1 cellular context compared by ENCODE assay signal in genomic region chr16:57091200-57091989, GRCh38.
TF ChIP-seq lines count a peak whose summit lies in the region.

No MANE protein-coding gene starts in this region.

TF ChIP-seq in HepG2, 621 proteins besides CTCF, POLR2A, EP300 and RAD21 (continued from another document and continues in another):
- TF ChIP-seq BCL3 (CRISPR knock-in tag; IDR thresholded peaks at IDR 0.05) (0 out of 2 replicates have a peak, but pooled peaks have one; percentile 12), ZFP36L2 (CRISPR knock-in tag; IDR thresholded peaks at IDR 0.05) (no peak), RXRA (CRISPR knock-in tag; IDR thresholded peaks at IDR 0.05) (peak; percentile 53; the same call in 1 of the 2 replicates), ZNF720 (CRISPR knock-in tag; IDR thresholded peaks at IDR 0.05) (peak; percentile 33; the same call in 1 of the 2 replicates), PITX1 (CRISPR knock-in tag; IDR thresholded peaks at IDR 0.05) (peak; percentile 16; the same call in 1 of the 2 replicates), ZUFSP (CRISPR knock-in tag; IDR thresholded peaks at IDR 0.05; ENCODE audit: borderline replicate concordance) (no peak), SNAI1 (CRISPR knock-in tag; IDR thresholded peaks at IDR 0.05; ENCODE audit: borderline replicate concordance) (0 out of 2 replicates have a peak, but pooled peaks have one; percentile 54), PHF21A (CRISPR knock-in tag; IDR thresholded peaks at IDR 0.05) (peak; percentile 51; the same call in 1 of the 2 replicates), SP5 (CRISPR knock-in tag; IDR thresholded peaks at IDR 0.05; ENCODE audit: borderline replicate concordance, low read depth) (peak; percentile 58; the same call in 1 of the 2 replicates), NRL (CRISPR knock-in tag; IDR thresholded peaks at IDR 0.05; ENCODE audit: borderline replicate concordance) (0 out of 2 replicates have a peak, but pooled peaks have one; percentile 18), SRSF1 (optimal IDR thresholded peaks at IDR 0.05; ENCODE audit: low read depth, low read length) (peak; percentile 41), ZFP91 (CRISPR knock-in tag; IDR thresholded peaks at IDR 0.05; ENCODE audit: borderline replicate concordance) (peak; percentile 33; the same call in 1 of the 2 replicates), FOXP4 (CRISPR knock-in tag; IDR thresholded peaks at IDR 0.05) (no peak), DRAP1 (CRISPR knock-in tag; IDR thresholded peaks at IDR 0.05) (0 out of 2 replicates have a peak, but pooled peaks have one; percentile 27), TERF1 (CRISPR knock-in tag; IDR thresholded peaks at IDR 0.05) (no peak), FUBP1 (CRISPR knock-in tag; IDR thresholded peaks at IDR 0.05; ENCODE audit: borderline replicate concordance) (0 out of 2 replicates have a peak, but pooled peaks have one; percentile 79), PHF8 (CRISPR knock-in tag; IDR thresholded peaks at IDR 0.05) (0 out of 2 replicates have a peak, but pooled peaks have one; percentile 3), HNF4G (IDR thresholded peaks at IDR 0.05; ENCODE audit: borderline replicate concordance, low read depth, low read length) (no peak), HNF4G (CRISPR knock-in tag; IDR thresholded peaks at IDR 0.05; ENCODE audit: borderline replicate concordance, low read depth) (no peak), HNRNPL (IDR thresholded peaks at IDR 0.05; ENCODE audit: low read depth, low read length) (0 out of 2 replicates have a peak, but pooled peaks have one; percentile 60), ZNF547 (CRISPR knock-in tag; IDR thresholded peaks at IDR 0.05) (peak; percentile 54; the same call in 1 of the 2 replicates), ZNF138 (CRISPR knock-in tag; IDR thresholded peaks at IDR 0.05; ENCODE audit: low read depth) (no peak), ZNF18 (CRISPR knock-in tag; IDR thresholded peaks at IDR 0.05; ENCODE audit: insufficient replicate concordance) (peak; percentile 39), ZFAT (CRISPR knock-in tag; conservative IDR thresholded peaks at IDR 0.05) (no peak), ZFP36 (IDR thresholded peaks at IDR 0.05; ENCODE audit: borderline replicate concordance, low read depth, low read length, partially characterized antibody) (peak; percentile 74), ZNF772 (CRISPR knock-in tag; IDR thresholded peaks at IDR 0.05) (peak; percentile 36; the same call in 1 of the 2 replicates), ZMYM3 (CRISPR knock-in tag; IDR thresholded peaks at IDR 0.05) (peak; percentile 91), HNF1A (IDR thresholded peaks at IDR 0.05; ENCODE audit: low read depth) (peak; percentile 42; the same call in 1 of the 2 replicates), HNF1A (CRISPR knock-in tag; IDR thresholded peaks at IDR 0.05; ENCODE audit: borderline replicate concordance) (no peak), ETV5 (CRISPR knock-in tag; IDR thresholded peaks at IDR 0.05; ENCODE audit: borderline replicate concordance) (0 out of 2 replicates have a peak, but pooled peaks have one; percentile 16), ZNF235 (CRISPR knock-in tag; IDR thresholded peaks at IDR 0.05; ENCODE audit: borderline replicate concordance) (0 out of 2 replicates have a peak, but pooled peaks have one; percentile 31), REST (IDR thresholded peaks at IDR 0.05; ENCODE audit: borderline replicate concordance in 1 of 2, low read depth in 1 of 2, low read length in 2 of 2) (no peak), MTA1 (CRISPR knock-in tag; IDR thresholded peaks at IDR 0.05; ENCODE audit: borderline replicate concordance) (peak; percentile 47; the same call in 1 of the 2 replicates), FOXC1 (CRISPR knock-in tag; IDR thresholded peaks at IDR 0.05; ENCODE audit: borderline replicate concordance) (0 out of 2 replicates have a peak, but pooled peaks have one; percentile 20)
